Comparison of ENCODE assay signal across 1 cellular context in genomic region chr2:73071452-73072399, GRCh38.
TF ChIP-seq lines count a peak whose summit lies in the region.

Gene SFXN5 (minus strand): TSS chr2:73071712. CDS start chr2:73071705, 7 bp downstream.

TF ChIP-seq in HepG2, 621 proteins besides CTCF, POLR2A, EP300 and RAD21 (continued from another document and continues in another):
- TF ChIP-seq ZNF230 (CRISPR knock-in tag; IDR thresholded peaks at IDR 0.05), result no peak
- peak; percentile 81 for TF ChIP-seq DR1 (CRISPR knock-in tag; IDR thresholded peaks at IDR 0.05)
- TF ChIP-seq ZBTB44 (CRISPR knock-in tag; IDR thresholded peaks at IDR 0.05), result no peak
- peak; percentile 75; the same call in 1 of the 2 replicates for TF ChIP-seq ZNF205 (CRISPR knock-in tag; IDR thresholded peaks at IDR 0.05)
- peak; percentile 93 for TF ChIP-seq AGO1 (IDR thresholded peaks at IDR 0.05; ENCODE audit: low read depth, low read length, poor library complexity, severe bottlenecking)
- peak; percentile 23; the same call in 1 of the 2 replicates for TF ChIP-seq HNF4A (CRISPR knock-in tag; IDR thresholded peaks at IDR 0.05)
- peak; percentile 7 for TF ChIP-seq RXRA (CRISPR knock-in tag; IDR thresholded peaks at IDR 0.05)
- TF ChIP-seq ZNF546 (CRISPR knock-in tag; conservative IDR thresholded peaks at IDR 0.05), result peak; percentile 83
- no peak; the same call in 1 of the 2 replicates for TF ChIP-seq ZNF333 (CRISPR knock-in tag; IDR thresholded peaks at IDR 0.05; ENCODE audit: borderline replicate concordance)
- TF ChIP-seq SP1 (IDR thresholded peaks at IDR 0.05), result no peak
- 0 out of 2 replicates have a peak, but pooled peaks have one; percentile 50 for TF ChIP-seq SP1 (CRISPR knock-in tag; IDR thresholded peaks at IDR 0.05)
- peak; percentile 66; the same call in 1 of the 2 replicates for TF ChIP-seq HNF1B (CRISPR knock-in tag; IDR thresholded peaks at IDR 0.05)
- TF ChIP-seq ZNF234 (CRISPR knock-in tag; conservative IDR thresholded peaks at IDR 0.05), result no peak
- TF ChIP-seq U2AF2 (IDR thresholded peaks at IDR 0.05; ENCODE audit: low read depth, low read length), result no peak
- peak; percentile 53; the same call in 1 of the 2 replicates for TF ChIP-seq ZBTB7B (CRISPR knock-in tag; IDR thresholded peaks at IDR 0.05)
- peak; percentile 50; the same call in 1 of the 2 replicates for TF ChIP-seq KDM4B (CRISPR knock-in tag; IDR thresholded peaks at IDR 0.05)
- peak; percentile 85; the same call in 1 of the 2 replicates for TF ChIP-seq ZNF747 (CRISPR knock-in tag; IDR thresholded peaks at IDR 0.05; ENCODE audit: borderline replicate concordance)
- peak; percentile 85 for TF ChIP-seq SAP130 (CRISPR knock-in tag; IDR thresholded peaks at IDR 0.05; ENCODE audit: low read depth)
- TF ChIP-seq PCBP1 (IDR thresholded peaks at IDR 0.05; ENCODE audit: borderline replicate concordance, low read depth, low read length), result peak; percentile 94
- no peak for TF ChIP-seq ZNF713 (CRISPR knock-in tag; IDR thresholded peaks at IDR 0.05)
- no peak for TF ChIP-seq ZNF577 (CRISPR knock-in tag; IDR thresholded peaks at IDR 0.05; ENCODE audit: borderline replicate concordance, low read depth)
- no peak; the same call in 1 of the 2 replicates for TF ChIP-seq STAT5B (CRISPR knock-in tag; IDR thresholded peaks at IDR 0.05)
- peak; percentile 24; the same call in 1 of the 2 replicates for TF ChIP-seq ZBTB20 (CRISPR knock-in tag; IDR thresholded peaks at IDR 0.05; ENCODE audit: borderline replicate concordance, low read depth)
- no peak; the same call in none of the 2 replicates for TF ChIP-seq ZNF263 (CRISPR knock-in tag; IDR thresholded peaks at IDR 0.05)
- peak; percentile 80 for TF ChIP-seq ZEB1 (IDR thresholded peaks at IDR 0.05; ENCODE audit: insufficient replicate concordance, low read depth)
- TF ChIP-seq ZFP36L2 (CRISPR knock-in tag; IDR thresholded peaks at IDR 0.05), result no peak
- TF ChIP-seq ZNF44 (CRISPR knock-in tag; IDR thresholded peaks at IDR 0.05), result peak; percentile 55; the same call in 1 of the 2 replicates
- TF ChIP-seq ZSCAN31 (CRISPR knock-in tag; IDR thresholded peaks at IDR 0.05; ENCODE audit: low read depth), result peak; percentile 80
- TF ChIP-seq SATB2 (CRISPR knock-in tag; IDR thresholded peaks at IDR 0.05), result 0 out of 2 replicates have a peak, but pooled peaks have one; percentile 9
- peak; percentile 58; the same call in 1 of the 2 replicates for TF ChIP-seq ZMYM4 (CRISPR knock-in tag; IDR thresholded peaks at IDR 0.05)
- peak; percentile 95 for TF ChIP-seq RBFOX2 (IDR thresholded peaks at IDR 0.05; ENCODE audit: low read depth, low read length)
- TF ChIP-seq UBTF (CRISPR knock-in tag; IDR thresholded peaks at IDR 0.05), result no peak; the same call in 1 of the 2 replicates
- TF ChIP-seq ZBTB26 (CRISPR knock-in tag; IDR thresholded peaks at IDR 0.05; ENCODE audit: borderline replicate concordance), result no peak
- TF ChIP-seq TARDBP (CRISPR knock-in tag; IDR thresholded peaks at IDR 0.05), result peak; percentile 86
- 0 out of 2 replicates have a peak, but pooled peaks have one; percentile 70 for TF ChIP-seq FLYWCH1 (CRISPR knock-in tag; IDR thresholded peaks at IDR 0.05)
- no peak for TF ChIP-seq ZNF318 (CRISPR knock-in tag; IDR thresholded peaks at IDR 0.05)
- TF ChIP-seq KMT2B (CRISPR knock-in tag; IDR thresholded peaks at IDR 0.05), result peak; percentile 76
- no peak for TF ChIP-seq NONO (IDR thresholded peaks at IDR 0.05)
- TF ChIP-seq NONO (CRISPR knock-in tag; conservative IDR thresholded peaks at IDR 0.05), result peak; percentile 88; the same call in 1 of the 2 replicates
- TF ChIP-seq POGK (CRISPR knock-in tag; conservative IDR thresholded peaks at IDR 0.05), result peak; percentile 84
- TF ChIP-seq SIN3B (IDR thresholded peaks at IDR 0.05; ENCODE audit: low read length), result peak; percentile 78; the same call in 1 of the 2 replicates
- TF ChIP-seq ZNF296 (CRISPR knock-in tag; conservative IDR thresholded peaks at IDR 0.05), result no peak; the same call in none of the 2 replicates
- peak; percentile 66 for TF ChIP-seq FOXJ3 (CRISPR knock-in tag; IDR thresholded peaks at IDR 0.05; ENCODE audit: borderline replicate concordance)
- TF ChIP-seq E2F2 (CRISPR knock-in tag; IDR thresholded peaks at IDR 0.05; ENCODE audit: borderline replicate concordance), result no peak
- TF ChIP-seq TFDP1 (CRISPR knock-in tag; IDR thresholded peaks at IDR 0.05; ENCODE audit: borderline replicate concordance), result peak; percentile 93
- peak; percentile 88 for TF ChIP-seq ZNF772 (CRISPR knock-in tag; IDR thresholded peaks at IDR 0.05)
- TF ChIP-seq ZNF143 (CRISPR knock-in tag; IDR thresholded peaks at IDR 0.05), result peak; percentile 95
